Comparison of ENCODE assay signal across 30 cellular contexts in genomic region chr2:164224007-164224406, GRCh38.
"Had no signal": no experiment of that assay in that cellular context is flagged by ENCODE, and none has a peak within 500 bp of the region (broad histone marks: within the 10 kb centered on the region; RNA-seq: fewer than 3 reads in every experiment).

No MANE protein-coding gene starts in this region.

- H3K27ac Mint-ChIP-seq: dendritic cell treated with granulocyte-macrophage colony-stimulating factor and Interleukin-4, amounts not matched to agents 40 ng/mL and 50 ng/mL, for 4 days; endodermal cell; mesothelial cell of epicardium; naive B cell; natural killer cell treated with Interleukin-12 subunit alpha and Interleukin-12 subunit beta and Interleukin-15 and Interleukin-18, amount 100 ng/mL, for 72 hours; stimulated activated effector memory CD8-positive, alpha-beta T cell treated with anti-CD3 and anti-CD28 coated beads, Interleukin-12 subunit alpha, Interleukin-12 subunit beta, amount 100 ng/mL, for 72 hours; type B pancreatic cell had no signal

- H3K36me3 Mint-ChIP-seq: mesothelial cell of epicardium; naive B cell; natural killer cell treated with Interleukin-12 subunit alpha and Interleukin-12 subunit beta and Interleukin-15 and Interleukin-18, amount 100 ng/mL, for 72 hours; stimulated activated effector memory CD8-positive, alpha-beta T cell treated with anti-CD3 and anti-CD28 coated beads, Interleukin-12 subunit alpha, Interleukin-12 subunit beta, amount 100 ng/mL, for 72 hours; type B pancreatic cell had no signal

- H3K9me3 Mint-ChIP-seq: endodermal cell, mesothelial cell of epicardium, type B pancreatic cell had no signal

- ATAC-seq: foreskin keratinocyte; gastroesophageal sphincter; heart left ventricle; left cardiac atrium; left lung; mucosa of descending colon; natural killer cell treated with Interleukin-12 subunit alpha and Interleukin-12 subunit beta and Interleukin-15 and Interleukin-18, amount 100 ng/mL, for 72 hours; stimulated activated effector memory CD8-positive, alpha-beta T cell treated with anti-CD3 and anti-CD28 coated beads, Interleukin-12 subunit alpha, Interleukin-12 subunit beta, amount 100 ng/mL, for 72 hours; stimulated activated naive CD8-positive, alpha-beta T cell treated with anti-CD3 and anti-CD28 coated beads, Interleukin-15, Interleukin-2, amounts not matched to agents 100 U/mL and 50 U/mL, for 24 hours had no signal

- H3K4me2 ChIP-seq: hepatocyte had no signal

- FAIRE-seq: kidney had no signal

- H3K4me1 ChIP-seq: colonic mucosa, esophagus muscularis mucosa, foreskin keratinocyte, gastroesophageal sphincter, heart left ventricle, left lung, prostate gland, right atrium auricular region, sigmoid colon, testis, tibial artery had no signal

- H3K9me3 ChIP-seq: colonic mucosa, esophagus muscularis mucosa, gastroesophageal sphincter, heart left ventricle, left lung, mucosa of descending colon, prostate gland, right atrium auricular region, sigmoid colon, testis, tibial artery had no signal

- H3K79me2 ChIP-seq: hepatocyte had no signal

- DNase-seq: colonic mucosa; effector CD8-positive, alpha-beta T cell; endodermal cell; foreskin keratinocyte; heart left ventricle; kidney; left cardiac atrium; left lung; mesenchymal stem cell; mucosa of descending colon; naive B cell; nucleus accumbens; sigmoid colon; stimulated activated CD4-positive, alpha-beta T cell treated with anti-CD3 and anti-CD28 coated beads, Interleukin-2, amount 100 ng/mL, for 24 hours; stimulated activated CD4-positive, alpha-beta T cell treated with anti-CD3 and anti-CD28 coated beads, Interleukin-4, amount 100 ng/mL, for 24 hours; stimulated activated naive CD8-positive, alpha-beta T cell treated with anti-CD3 and anti-CD28 coated beads, Interleukin-15, Interleukin-2, amounts not matched to agents 100 U/mL and 50 U/mL, for 24 hours; substantia nigra; testis; tibial artery had no signal

- H3K4me1 Mint-ChIP-seq: endodermal cell; mesothelial cell of epicardium; naive B cell; stimulated activated effector memory CD8-positive, alpha-beta T cell treated with anti-CD3 and anti-CD28 coated beads, Interleukin-12 subunit alpha, Interleukin-12 subunit beta, amount 100 ng/mL, for 72 hours had no signal

- H3K27me3 Mint-ChIP-seq: dendritic cell treated with granulocyte-macrophage colony-stimulating factor and Interleukin-4, amounts not matched to agents 40 ng/mL and 50 ng/mL, for 4 days; naive B cell; natural killer cell treated with Interleukin-12 subunit alpha and Interleukin-12 subunit beta and Interleukin-15 and Interleukin-18, amount 100 ng/mL, for 72 hours; type B pancreatic cell had no signal

- H3K36me3 ChIP-seq: colonic mucosa, esophagus muscularis mucosa, gastroesophageal sphincter, heart left ventricle, left lung, prostate gland, right atrium auricular region, sigmoid colon, tibial artery had no signal

- H3K4me3 Mint-ChIP-seq: dendritic cell treated with granulocyte-macrophage colony-stimulating factor and Interleukin-4, amounts not matched to agents 40 ng/mL and 50 ng/mL, for 4 days; endodermal cell; mesothelial cell of epicardium; naive B cell; natural killer cell treated with Interleukin-12 subunit alpha and Interleukin-12 subunit beta and Interleukin-15 and Interleukin-18, amount 100 ng/mL, for 72 hours; stimulated activated effector memory CD8-positive, alpha-beta T cell treated with anti-CD3 and anti-CD28 coated beads, Interleukin-12 subunit alpha, Interleukin-12 subunit beta, amount 100 ng/mL, for 72 hours; type B pancreatic cell had no signal

- H3K27ac ChIP-seq: colonic mucosa, epithelial cell of prostate, esophagus muscularis mucosa, foreskin keratinocyte, gastroesophageal sphincter, heart left ventricle, hepatocyte, left lung, prostate gland, right atrium auricular region, sigmoid colon, testis, tibial artery had no signal

- H3K27me3 ChIP-seq: colonic mucosa, esophagus muscularis mucosa, foreskin keratinocyte, gastroesophageal sphincter, heart left ventricle, hepatocyte, left lung, right atrium auricular region, sigmoid colon, testis, tibial artery had no signal

- H3K4me3 ChIP-seq: colonic mucosa, esophagus muscularis mucosa, gastroesophageal sphincter, heart left ventricle, hepatocyte, left lung, mucosa of descending colon, prostate gland, right atrium auricular region, sigmoid colon, testis, tibial artery had no signal

- H2AFZ ChIP-seq: hepatocyte had no signal
